In genomic region chr14:24147761-24148428, GRCh38 we compare ENCODE assay signal across 8 cellular contexts. TPM values are rescaled to one million over a fixed set of nuclear protein-coding genes. Genes with fewer than 3 reads are reported as not detected.
DNase-seq lines count a peak whose midpoint lies in the region; ATAC-seq, FAIRE-seq and TF ChIP-seq lines count a peak whose summit lies in the region.

No MANE protein-coding gene starts in this region.

- no peak overlapping the region for H2BK5ac ChIP-seq in mesenchymal stem cell (ENCODE audit: low read depth, low read length, poor library complexity, severe bottlenecking)

- H3K27ac ChIP-seq in heart right ventricle (peak overlapping the region; percentile 64 to 97 (median 94)), K562 (ENCODE audit: extremely low read depth, low read depth, low read length) (peak overlapping the region; percentile 62), mesenchymal stem cell (ENCODE audit: low read length, poor library complexity, severe bottlenecking) (peak overlapping the region; percentile 3), aorta (ENCODE audit: low read depth in 1 of 2, low read length in 2 of 2) (peak overlapping the region in 1 of 2 donors; percentile 43)

- peak overlapping the region in 1 of 2 experiments; percentile 91 for H3K14ac ChIP-seq in mesenchymal stem cell (ENCODE audit: low read length in 2 of 2)

- peak overlapping the region; percentile 55 to 77 for H3K18ac ChIP-seq in mesenchymal stem cell (ENCODE audit: low read depth in 1 of 2, low read length in 2 of 2)

- DNase-seq in heart right ventricle (no peak), Right ventricle myocardium inferior (ENCODE audit: missing footprints) (no peak), K562 (ENCODE audit: extremely low read depth in 1 of 4, low spot score in 3 of 4) (no peak), mesenchymal stem cell (no peak), aorta (no peak), HK-2 (ENCODE audit: unreplicated experiment) (no peak), NCI-H748 (lab: John Stamatoyannopoulos, UW; ENCODE audit: unreplicated experiment) (no peak)

- ATAC-seq in heart right ventricle (peak in 1 of 8 donors; percentile 1), Right ventricle myocardium inferior (no peak), K562 (peak; percentile 5), aorta (ENCODE audit: low FRiP score) (no peak), GM21367 (IDR thresholded peaks at IDR 0.05; ENCODE audit: unreplicated experiment) (no peak)

- intact Hi-C loops in heart right ventricle (cut with DNase I) (loop anchor here in 4 of 10 donors (2.0 to 10.0 kb wide), 4 partner anchors 13 to 843 kb away; partner anchors contain the start of genes DCAF11 (in 3 of the 4), NRL (in 3 of the 4), BCL2L2 (in 1 of the 4) and IRF9 (in 1 of the 4)), Right ventricle myocardium inferior (cut with DNase I) (loop anchor here (1.0 to 10.0 kb wide), 3 partner anchors 34 to 287 kb away; partner anchors contain the start of genes DCAF11, IPO4 and NRL), K562 (cut with micrococcal nuclease) (loop anchor here (2.0 to 10.0 kb wide), 2 partner anchors 33 to 53 kb away; partner anchors contain the start of genes DCAF11, NRL and PCK2), aorta (cut with DNase I) (loop anchor here (2.0 to 5.0 kb wide), 2 partner anchors 36 to 219 kb away; partner anchors contain the start of genes DCAF11 (in 1 of the 2) and NRL (in 1 of the 2))

- peak overlapping the region in 1 of 2 experiments; percentile 46 for H3K23ac ChIP-seq in mesenchymal stem cell (ENCODE audit: low read length in 2 of 2)

- H2BK120ac ChIP-seq in mesenchymal stem cell (ENCODE audit: low read depth, low read length) = peak overlapping the region; percentile 67

- H4K91ac ChIP-seq in mesenchymal stem cell (ENCODE audit: low read length) = no peak overlapping the region

- H3K4ac ChIP-seq in mesenchymal stem cell (ENCODE audit: low read depth in 1 of 2, low read length in 2 of 2) = peak overlapping the region; percentile 89 to 96

- H4K20me1 ChIP-seq in K562 (replicated peaks; ENCODE audit: control insufficient read depth, insufficient read depth, low read length) = no peaks in the 10 kb centered on the region

- peak overlapping the region in 1 of 2 experiments; percentile 55 for H2BK12ac ChIP-seq in mesenchymal stem cell (ENCODE audit: low read length in 2 of 2)

- H3K9me3 ChIP-seq in heart right ventricle (no peaks in the 10 kb centered on the region), K562 (replicated peaks; ENCODE audit: control insufficient read depth, insufficient read depth, low read depth, low read length) (no peaks in the 10 kb centered on the region), mesenchymal stem cell (ENCODE audit: control insufficient read depth, low read length) (no peaks in the 10 kb centered on the region), aorta (ENCODE audit: control insufficient read depth, low read length) (no peaks in the 10 kb centered on the region)

- H2AFZ ChIP-seq in K562 (ENCODE audit: low read depth, low read length) = peak overlapping the region; percentile 58; the same call in 1 of the 2 replicates
- peak overlapping the region; percentile 42 for H2AFZ ChIP-seq in mesenchymal stem cell (ENCODE audit: low read depth, low read length)

- no peak for FAIRE-seq in K562 (lab: Jason Lieb, UNC)

- H3K27me3 ChIP-seq in heart right ventricle (no peaks in the 10 kb centered on the region), K562 (ENCODE audit: control insufficient read depth in 2 of 2, insufficient read depth in 2 of 2, low read length in 2 of 2) (no peaks in the 10 kb centered on the region), mesenchymal stem cell (ENCODE audit: control insufficient read depth in 1 of 2, insufficient read depth in 1 of 2, low read length in 2 of 2) (no peaks in the 10 kb centered on the region), aorta (ENCODE audit: control insufficient read depth in 1 of 2, insufficient read depth in 2 of 2, low read length in 1 of 2) (no peaks in the 10 kb centered on the region)

- peaks cover 37% of the 10 kb centered on the region for H3K79me1 ChIP-seq in mesenchymal stem cell (replicated peaks; ENCODE audit: low read length, poor library complexity, severe bottlenecking)

- TF ChIP-seq RAD21 in K562 (CRISPR knock-in tag; conservative IDR thresholded peaks at IDR 0.05 in 1 of 2, IDR thresholded peaks at IDR 0.05 in 1 of 2) = no peak

- POLR2A ChIA-PET in K562 (lab: Yijun Ruan, JAX) = interaction anchor here (0.5 to 2.2 kb wide), 4 partner anchors 13 to 85 kb away, joined by 3 to 5 read pairs (median 4); partner anchors contain the start of genes GMPR2 and IRF9

- CTCF ChIA-PET in K562 (lab: Yijun Ruan, JAX; ENCODE audit: low intra/inter-chr PET ratio) = no interaction called here

- in situ Hi-C loops in K562 (cut with MboI) = no loop called here

- peak overlapping the region; percentile 75 to 96 (median 84) for H3K4me3 ChIP-seq in heart right ventricle
- peak overlapping the region; percentile 98 for H3K4me3 ChIP-seq in K562
- H3K4me3 ChIP-seq in mesenchymal stem cell (ENCODE audit: insufficient read depth in 1 of 2, low read depth in 1 of 2, low read length in 2 of 2) = peak overlapping the region; percentile 92 to 96
- H3K4me3 ChIP-seq in aorta (ENCODE audit: low read length in 2 of 2) = peak overlapping the region; percentile 46 to 52

- no peak for TF ChIP-seq POLR2A in K562 (conservative IDR thresholded peaks at IDR 0.05)

- peak overlapping the region; percentile 76 to 96 for H3K9ac ChIP-seq in K562 (ENCODE audit: insufficient read depth in 1 of 2, low read depth in 2 of 2, low read length in 2 of 2)
- H3K9ac ChIP-seq in mesenchymal stem cell (ENCODE audit: low read length) = peak overlapping the region; percentile 94

- peak overlapping the region; percentile 76 for H4K8ac ChIP-seq in mesenchymal stem cell (ENCODE audit: low read length)

- WGBS in heart right ventricle, 2 donors = 5% methylated on average over 29 of the region's 29 CpGs
- WGBS in K562 (ENCODE audit: insufficient coverage, low coverage, missing lambda C conversion rate) = 3% methylated on average over 18 of the region's 29 CpGs
- 8% methylated on average over 25 of the region's 29 CpGs for WGBS in mesenchymal stem cell
- WGBS in aorta, 2 donors = 6 to 7% methylated on average over 29 of the region's 29 CpGs

- peaks cover 0 to 68% (median 41%) of the 10 kb centered on the region in 9 donors for H3K36me3 ChIP-seq in heart right ventricle
- peaks cover 62% of the 10 kb centered on the region; the same call in 2 of the 3 replicates for H3K36me3 ChIP-seq in K562 (ENCODE audit: control insufficient read depth, insufficient read depth, low read length)
- peaks cover 37 to 60% of the 10 kb centered on the region in 2 experiments for H3K36me3 ChIP-seq in mesenchymal stem cell (ENCODE audit: control insufficient read depth in 1 of 2, insufficient read depth in 2 of 2, low read depth in 1 of 2, low read length in 2 of 2)
- peaks cover 0 to 3% of the 10 kb centered on the region in 2 donors for H3K36me3 ChIP-seq in aorta (ENCODE audit: control insufficient read depth in 1 of 2, insufficient read depth in 2 of 2, low read length in 1 of 2)

- peak overlapping the region; percentile 10 for H2AK5ac ChIP-seq in mesenchymal stem cell (ENCODE audit: low read length, severe bottlenecking)

- H3K4me2 ChIP-seq in K562 (ENCODE audit: insufficient read depth, low read length) = peak overlapping the region; percentile 98
- peak overlapping the region; percentile 96 for H3K4me2 ChIP-seq in mesenchymal stem cell (ENCODE audit: low read length, poor library complexity, severe bottlenecking)

- TSS peak; percentile 66 for BruUV-seq in K562 (replicated peaks; lab: Mats Ljungman, UMichigan)

- peaks cover 15 to 51% (median 27%) of the 10 kb centered on the region in 9 donors for H3K4me1 ChIP-seq in heart right ventricle
- peaks cover 28 to 40% of the 10 kb centered on the region in 2 experiments; a peak in 4 of 5 replicates for H3K4me1 ChIP-seq in K562 (replicated peaks in 1 of 2; ENCODE audit: control insufficient read depth in 2 of 2, insufficient read depth in 2 of 2, low read length in 2 of 2)
- H3K4me1 ChIP-seq in mesenchymal stem cell (ENCODE audit: control insufficient read depth, insufficient read depth, low read depth, low read length) = peaks cover 17% of the 10 kb centered on the region
- H3K4me1 ChIP-seq in aorta (ENCODE audit: control insufficient read depth in 1 of 2, insufficient read depth in 2 of 2, low read length in 2 of 2) = no peaks in the 10 kb centered on the region

- peaks cover 39% of the 10 kb centered on the region for H3K79me2 ChIP-seq in K562 (ENCODE audit: control insufficient read depth, insufficient read depth, low read length)

- no peak for TF ChIP-seq EP300 in K562 (IDR thresholded peaks at IDR 0.05; ENCODE audit: low read length)

- TF ChIP-seq CTCF in heart right ventricle (IDR thresholded peaks at IDR 0.05) = no peak
- TF ChIP-seq CTCF in K562 (IDR thresholded peaks at IDR 0.05 in 2 of 3, conservative IDR thresholded peaks at IDR 0.05 in 1 of 3; ENCODE audit: insufficient read depth in 2 of 3, low read depth in 1 of 3, low read length in 3 of 3) = no peak

- peak overlapping the region; percentile 31 for H2BK15ac ChIP-seq in mesenchymal stem cell (ENCODE audit: low read depth, poor library complexity, severe bottlenecking)

- peaks cover 5% of the 10 kb centered on the region for H3K9me1 ChIP-seq in K562 (ENCODE audit: control insufficient read depth, insufficient read depth, low read length)

RNA-seq across cellular contexts. Expression of gene RNF31, which starts 0.6 kb away (rescaled TPM):
- total RNA-seq in heart right ventricle (10 to 100 TPM; 27.5 to 52.6 (median 34.8) TPM), Right ventricle myocardium inferior (33.4 TPM), K562 (2014; rRNA removed) (35.7 and 42.0 TPM in 2 replicates), K562 (2014; rRNA removed; fragmentation: Illumina TruSeq; extraction: Trizol) (14.2 and 16.4 TPM in 2 replicates), K562 (2015; rRNA removed; fragmentation: Illumina TruSeq; extraction: Trizol) (19.1 and 19.2 TPM in 2 replicates), K562 (2021) (40.4 and 47.6 TPM in 2 replicates), aorta (10 to 100 TPM; 51.6 to 61.1 TPM)
- polyA plus RNA-seq in heart right ventricle (10 to 100 TPM; 39.4 to 92.9 TPM), K562 (2011; rRNA removed) (10.4 and 10.9 TPM in 2 replicates), K562 (2014; fragmentation: Illumina TruSeq; extraction: Trizol) (24.3 and 37.9 TPM in 2 replicates), K562 (2014; fragmentation: Nextera tagmentation; extraction: Ambion mirVana) (1 to 10 TPM; 3.1 to 6.1 TPM), K562 (2014; rRNA removed) (28.8 and 33.2 TPM in 2 replicates), aorta (100 to 1,000 TPM in 1 of 2 donors, 1 to 10 TPM in 1; 9.1 to 167 TPM)
- 90.0 and 216 TPM in 2 replicates for total RNA-seq in K562 (2011; cell fraction: chromatin; rRNA removed; ENCODE audit: low replicate concordance)
- total RNA-seq in K562 (2011; cell fraction: nucleolus; rRNA removed) = 97.2 and 97.5 TPM in 2 replicates
- 62.9 and 73.1 TPM in 2 replicates for total RNA-seq in K562 (2011; cell fraction: nucleoplasm; rRNA removed)
- 10.0 and 11.7 TPM in 2 replicates for polyA plus RNA-seq in K562 (2011; cell fraction: cytosol; rRNA removed)
- 71.6 and 97.1 TPM in 2 replicates for polyA plus RNA-seq in K562 (2011; cell fraction: nucleus; rRNA removed)
- polyA plus RNA-seq in K562 (2012) = 37.4 and 47.4 TPM in 2 replicates
- 9.7 and 24.2 TPM in 2 replicates for polyA minus RNA-seq in K562 (2011; rRNA and poly(A)+ RNA removed)
- polyA minus RNA-seq in K562 (2011; cell fraction: cytosol; rRNA and poly(A)+ RNA removed) = 12.1 and 24.3 TPM in 2 replicates
- polyA minus RNA-seq in K562 (2011; cell fraction: nucleus; rRNA and poly(A)+ RNA removed) = 31.6 and 43.9 TPM in 2 replicates
- 57.9 TPM for polyA plus RNA-seq in mesenchymal stem cell (2013, experiment 1 of 2)
- polyA plus RNA-seq in mesenchymal stem cell (2013, experiment 2 of 2) = 54.2 TPM

RNA-seq across cellular contexts. Expression of gene PSME2, which starts 1.5 kb away (rescaled TPM):
- total RNA-seq in heart right ventricle (100 to 1,000 TPM in 3 of 10 donors, 10 to 100 TPM in 7; 62.6 to 347 (median 85.0) TPM), Right ventricle myocardium inferior (109 TPM), K562 (2014; rRNA removed) (130 and 163 TPM in 2 replicates), K562 (2014; rRNA removed; fragmentation: Illumina TruSeq; extraction: Trizol) (150 and 153 TPM in 2 replicates), K562 (2015; rRNA removed; fragmentation: Illumina TruSeq; extraction: Trizol) (159 and 161 TPM in 2 replicates), K562 (2021) (111 and 121 TPM in 2 replicates), aorta (10 to 100 TPM; 86.1 to 93.6 TPM)
- polyA plus RNA-seq in heart right ventricle (100 to 1,000 TPM; 124 to 290 TPM), K562 (2011; rRNA removed) (109 and 134 TPM in 2 replicates), K562 (2014; fragmentation: Illumina TruSeq; extraction: Trizol) (161 and 169 TPM in 2 replicates), K562 (2014; fragmentation: Nextera tagmentation; extraction: Ambion mirVana) (100 to 1,000 TPM; 540 to 579 TPM), K562 (2014; rRNA removed) (169 and 208 TPM in 2 replicates), aorta (100 to 1,000 TPM; 142 to 261 TPM)
- 148 and 155 TPM in 2 replicates for total RNA-seq in K562 (2011; cell fraction: chromatin; rRNA removed; ENCODE audit: low replicate concordance)
- total RNA-seq in K562 (2011; cell fraction: nucleolus; rRNA removed) = 87.5 and 96.2 TPM in 2 replicates
- total RNA-seq in K562 (2011; cell fraction: nucleoplasm; rRNA removed) = 95.8 and 96.0 TPM in 2 replicates
- polyA plus RNA-seq in K562 (2011; cell fraction: cytosol; rRNA removed) = 55.0 and 57.6 TPM in 2 replicates
- polyA plus RNA-seq in K562 (2011; cell fraction: nucleus; rRNA removed) = 277 and 296 TPM in 2 replicates
- polyA plus RNA-seq in K562 (2012) = 158 and 194 TPM in 2 replicates
- 50.4 and 50.6 TPM in 2 replicates for polyA minus RNA-seq in K562 (2011; rRNA and poly(A)+ RNA removed)
- polyA minus RNA-seq in K562 (2011; cell fraction: cytosol; rRNA and poly(A)+ RNA removed) = 21.7 and 27.4 TPM in 2 replicates
- 28.9 and 47.8 TPM in 2 replicates for polyA minus RNA-seq in K562 (2011; cell fraction: nucleus; rRNA and poly(A)+ RNA removed)
- 174 TPM for polyA plus RNA-seq in mesenchymal stem cell (2013, experiment 1 of 2)
- 169 TPM for polyA plus RNA-seq in mesenchymal stem cell (2013, experiment 2 of 2)

RNA-seq across cellular contexts. Expression of gene EMC9, which starts 6.5 kb away (rescaled TPM):
- total RNA-seq in heart right ventricle (10 to 100 TPM; 10.2 to 18.8 (median 13.3) TPM), Right ventricle myocardium inferior (14.6 TPM), K562 (2014; rRNA removed) (13.0 and 15.6 TPM in 2 replicates), K562 (2014; rRNA removed; fragmentation: Illumina TruSeq; extraction: Trizol) (4.1 and 5.7 TPM in 2 replicates), K562 (2015; rRNA removed; fragmentation: Illumina TruSeq; extraction: Trizol) (7.8 and 8.9 TPM in 2 replicates), K562 (2021) (13.2 and 13.3 TPM in 2 replicates), aorta (10 to 100 TPM; 12.8 to 15.3 TPM)
- polyA plus RNA-seq in heart right ventricle (10 to 100 TPM; 27.2 to 44.3 TPM), K562 (2011; rRNA removed) (8.1 and 10.0 TPM in 2 replicates), K562 (2014; fragmentation: Illumina TruSeq; extraction: Trizol) (7.3 and 10.0 TPM in 2 replicates), K562 (2014; fragmentation: Nextera tagmentation; extraction: Ambion mirVana) (1 to 10 TPM; 3.1 to 4.5 TPM), K562 (2014; rRNA removed) (12.4 and 13.3 TPM in 2 replicates), aorta (10 to 100 TPM; 18.3 to 41.9 TPM)
- 18.9 and 44.8 TPM in 2 replicates for total RNA-seq in K562 (2011; cell fraction: chromatin; rRNA removed; ENCODE audit: low replicate concordance)
- total RNA-seq in K562 (2011; cell fraction: nucleolus; rRNA removed) = 39.0 and 39.2 TPM in 2 replicates
- 21.1 and 29.4 TPM in 2 replicates for total RNA-seq in K562 (2011; cell fraction: nucleoplasm; rRNA removed)
- 10.1 and 16.0 TPM in 2 replicates for polyA plus RNA-seq in K562 (2011; cell fraction: cytosol; rRNA removed)
- polyA plus RNA-seq in K562 (2011; cell fraction: nucleus; rRNA removed) = 50.1 and 57.3 TPM in 2 replicates
- polyA plus RNA-seq in K562 (2012) = 11.8 and 22.3 TPM in 2 replicates
- polyA minus RNA-seq in K562 (2011; rRNA and poly(A)+ RNA removed) = 3.2 and 5.0 TPM in 2 replicates
- polyA minus RNA-seq in K562 (2011; cell fraction: cytosol; rRNA and poly(A)+ RNA removed) = 3.7 and 4.1 TPM in 2 replicates
- polyA minus RNA-seq in K562 (2011; cell fraction: nucleus; rRNA and poly(A)+ RNA removed) = 11.0 and 16.8 TPM in 2 replicates
- polyA plus RNA-seq in mesenchymal stem cell (2013, experiment 1 of 2) = 10.9 TPM
- polyA plus RNA-seq in mesenchymal stem cell (2013, experiment 2 of 2) = 11.1 TPM

RNA-seq across cellular contexts. Expression of gene PSME1, which starts 11.9 kb away (rescaled TPM):
- total RNA-seq in heart right ventricle (100 to 1,000 TPM in 5 of 10 donors, 10 to 100 TPM in 5; 84.3 to 341 (median 100.0) TPM), Right ventricle myocardium inferior (140 TPM), K562 (2014; rRNA removed) (63.9 and 70.9 TPM in 2 replicates), K562 (2014; rRNA removed; fragmentation: Illumina TruSeq; extraction: Trizol) (67.6 and 69.7 TPM in 2 replicates), K562 (2015; rRNA removed; fragmentation: Illumina TruSeq; extraction: Trizol) (71.4 TPM in 2 replicates), K562 (2021) (65.6 and 66.9 TPM in 2 replicates), aorta (100 to 1,000 TPM; 112 to 125 TPM)
- polyA plus RNA-seq in heart right ventricle (100 to 1,000 TPM; 138 to 149 TPM), K562 (2011; rRNA removed) (20.3 and 28.1 TPM in 2 replicates), K562 (2014; fragmentation: Illumina TruSeq; extraction: Trizol) (67.5 and 74.0 TPM in 2 replicates), K562 (2014; fragmentation: Nextera tagmentation; extraction: Ambion mirVana) (100 to 1,000 TPM; 163 to 180 TPM), K562 (2014; rRNA removed) (42.4 and 51.2 TPM in 2 replicates), aorta (100 to 1,000 TPM; 206 to 210 TPM)
- 20.8 and 28.8 TPM in 2 replicates for total RNA-seq in K562 (2011; cell fraction: chromatin; rRNA removed; ENCODE audit: low replicate concordance)
- total RNA-seq in K562 (2011; cell fraction: nucleolus; rRNA removed) = 18.2 and 21.2 TPM in 2 replicates
- total RNA-seq in K562 (2011; cell fraction: nucleoplasm; rRNA removed) = 20.8 and 20.9 TPM in 2 replicates
- polyA plus RNA-seq in K562 (2011; cell fraction: cytosol; rRNA removed) = 27.0 and 36.8 TPM in 2 replicates
- polyA plus RNA-seq in K562 (2011; cell fraction: nucleus; rRNA removed) = 52.1 and 61.5 TPM in 2 replicates
- polyA plus RNA-seq in K562 (2012) = 77.8 and 104 TPM in 2 replicates
- polyA minus RNA-seq in K562 (2011; rRNA and poly(A)+ RNA removed) = 11.9 and 15.4 TPM in 2 replicates
- polyA minus RNA-seq in K562 (2011; cell fraction: cytosol; rRNA and poly(A)+ RNA removed) = 10.9 and 16.8 TPM in 2 replicates
- 5.1 and 11.3 TPM in 2 replicates for polyA minus RNA-seq in K562 (2011; cell fraction: nucleus; rRNA and poly(A)+ RNA removed)
- 210 TPM for polyA plus RNA-seq in mesenchymal stem cell (2013, experiment 1 of 2)
- polyA plus RNA-seq in mesenchymal stem cell (2013, experiment 2 of 2) = 213 TPM

RNA-seq across cellular contexts. Expression of gene IRF9, which starts 13.2 kb away (rescaled TPM):
- total RNA-seq in heart right ventricle (100 to 1,000 TPM in 1 of 10 donors, 10 to 100 TPM in 9; 17.7 to 147 (median 36.7) TPM), Right ventricle myocardium inferior (30.5 TPM), K562 (2014; rRNA removed) (4.3 and 10.4 TPM in 2 replicates), K562 (2014; rRNA removed; fragmentation: Illumina TruSeq; extraction: Trizol) (5.8 and 9.5 TPM in 2 replicates), K562 (2015; rRNA removed; fragmentation: Illumina TruSeq; extraction: Trizol) (6.1 and 7.1 TPM in 2 replicates), K562 (2021) (7.8 and 10.7 TPM in 2 replicates), aorta (100 to 1,000 TPM; 113 to 117 TPM)
- polyA plus RNA-seq in heart right ventricle (10 to 100 TPM; 28.2 to 64.1 TPM), K562 (2011; rRNA removed) (14.8 and 17.9 TPM in 2 replicates), K562 (2014; fragmentation: Illumina TruSeq; extraction: Trizol) (7.1 and 7.4 TPM in 2 replicates), K562 (2014; fragmentation: Nextera tagmentation; extraction: Ambion mirVana) (1 to 10 TPM in 1 of 2 experiments, under 1 TPM in 1; 0.79 to 2.7 TPM), K562 (2014; rRNA removed) (11.1 and 14.3 TPM in 2 replicates), aorta (100 to 1,000 TPM in 1 of 2 donors, 10 to 100 TPM in 1; 56.0 to 111 TPM)
- 81.4 and 153 TPM in 2 replicates for total RNA-seq in K562 (2011; cell fraction: chromatin; rRNA removed; ENCODE audit: low replicate concordance)
- 68.0 and 70.8 TPM in 2 replicates for total RNA-seq in K562 (2011; cell fraction: nucleolus; rRNA removed)
- 73.3 and 91.5 TPM in 2 replicates for total RNA-seq in K562 (2011; cell fraction: nucleoplasm; rRNA removed)
- 12.1 and 12.7 TPM in 2 replicates for polyA plus RNA-seq in K562 (2011; cell fraction: cytosol; rRNA removed)
- 100 and 115 TPM in 2 replicates for polyA plus RNA-seq in K562 (2011; cell fraction: nucleus; rRNA removed)
- polyA plus RNA-seq in K562 (2012) = 11.0 and 18.6 TPM in 2 replicates
- 11.7 and 18.8 TPM in 2 replicates for polyA minus RNA-seq in K562 (2011; rRNA and poly(A)+ RNA removed)
- polyA minus RNA-seq in K562 (2011; cell fraction: cytosol; rRNA and poly(A)+ RNA removed) = 2.8 and 3.9 TPM in 2 replicates
- polyA minus RNA-seq in K562 (2011; cell fraction: nucleus; rRNA and poly(A)+ RNA removed) = 13.7 and 14.9 TPM in 2 replicates
- 43.4 TPM for polyA plus RNA-seq in mesenchymal stem cell (2013, experiment 1 of 2)
- polyA plus RNA-seq in mesenchymal stem cell (2013, experiment 2 of 2) = 42.3 TPM
